In the genomic region with DNA sequence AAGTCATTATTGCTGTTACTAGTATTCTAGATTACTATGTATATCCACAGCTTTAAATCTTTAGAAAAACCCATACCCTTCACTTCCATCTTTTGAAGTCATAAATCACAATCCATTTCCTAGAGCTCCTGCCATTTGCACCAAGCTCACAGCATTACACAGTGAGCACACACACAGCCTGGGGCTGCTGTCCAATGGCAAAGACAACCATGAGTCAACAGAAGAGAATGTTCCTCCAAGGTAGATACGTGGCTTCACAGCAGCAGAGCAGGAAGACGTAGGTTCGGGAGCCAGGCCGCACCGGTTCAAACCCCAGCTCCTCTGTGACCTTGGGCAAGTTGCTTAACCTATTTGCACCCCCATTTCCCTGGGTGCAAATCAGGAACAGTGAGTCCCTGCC, we compare ENCODE assay signal across 9 cellular contexts.
DNase-seq lines count a peak whose midpoint lies in the region; ATAC-seq and TF ChIP-seq lines count a peak whose summit lies in the region.
"Had no signal": no experiment of that assay in that cellular context is flagged by ENCODE, and none has a peak within 500 bp of the region (broad histone marks: within the 10 kb centered on the region; RNA-seq: fewer than 3 reads in every experiment).

No MANE protein-coding gene starts in this region.

- no peak overlapping the region for H3K4me2 ChIP-seq in Karpas-422 (ENCODE audit: low read depth, low read length, poor library complexity, severe bottlenecking)

- no peak overlapping the region for H3K9ac ChIP-seq in Karpas-422 (ENCODE audit: low read length)

- POLR2A ChIA-PET in HEK293T (lab: Yijun Ruan, JAX) = interaction anchor here (0.5 kb wide), 1 partner anchor 31 kb away, joined by 3 read pairs; no protein-coding TSS in a partner anchor

- H3K27ac ChIP-seq in brain microvascular endothelial cell (no peak overlapping the region), Karpas-422 (ENCODE audit: low read length) (no peak overlapping the region)

- no peaks in the 10 kb centered on the region for H3K9me2 ChIP-seq in Karpas-422 (replicated peaks; ENCODE audit: insufficient read depth, low read length)

- no peak overlapping the region for H2AFZ ChIP-seq in Karpas-422 (ENCODE audit: low read length)

- DNase-seq in A172 (ENCODE audit: low spot score) = peak; percentile 93
- DNase-seq in HEK293T (ENCODE audit: extremely low spot score) = peak; percentile 22
- peak; percentile 87 for DNase-seq in brain microvascular endothelial cell
- DNase-seq in left lobe of liver (ENCODE audit: low spot score) = no peak
- DNase-seq in putamen (ENCODE audit: low spot score) = no peak
- no peak for DNase-seq in Karpas-422
- DNase-seq: cerebellar nuclear complex had no signal

- no peaks in the 10 kb centered on the region for H4K20me1 ChIP-seq in Karpas-422 (ENCODE audit: insufficient read depth, low read depth, low read length)

- no peaks in the 10 kb centered on the region for H3K79me2 ChIP-seq in Karpas-422 (ENCODE audit: low read length)

- CTCF ChIA-PET in HEK293T (lab: Yijun Ruan, JAX) = no interaction called here

- H3K36me3 ChIP-seq in brain microvascular endothelial cell (replicated peaks) (no peaks in the 10 kb centered on the region), Karpas-422 (ENCODE audit: insufficient read depth, low read length) (no peaks in the 10 kb centered on the region)

- H3K27me3 ChIP-seq in brain microvascular endothelial cell (replicated peaks) (no peaks in the 10 kb centered on the region), Karpas-422 (ENCODE audit: low read length) (no peaks in the 10 kb centered on the region)

- in situ Hi-C loops in brain microvascular endothelial cell (cut with HindIII; ENCODE audit: low pct_ligation_motif_present, low sequenced_read_pairs) = no loop called here

- H3K4me1 ChIP-seq in Karpas-422 (ENCODE audit: low read length) = no peaks in the 10 kb centered on the region

- peak; percentile 31 for ATAC-seq in left lobe of liver
- ATAC-seq in GM21723 (IDR thresholded peaks at IDR 0.05; ENCODE audit: unreplicated experiment) = no peak
- no peak for ATAC-seq in GM18907 (IDR thresholded peaks at IDR 0.05; ENCODE audit: unreplicated experiment)

- H3K4me3 ChIP-seq in brain microvascular endothelial cell (ENCODE audit: low read depth, low read length) (no peak overlapping the region), Karpas-422 (ENCODE audit: low read length) (no peak overlapping the region)

- H3K9me3 ChIP-seq in Karpas-422 (ENCODE audit: low read length) = no peaks in the 10 kb centered on the region

- TF ChIP-seq CTCF in brain microvascular endothelial cell (IDR thresholded peaks at IDR 0.05; ENCODE audit: low read depth, low read length, missing control alignments) = no peak

TF ChIP-seq in HEK293T, 16 proteins besides CTCF, POLR2A, EP300 and RAD21:
- TF ChIP-seq, protein P1, sequence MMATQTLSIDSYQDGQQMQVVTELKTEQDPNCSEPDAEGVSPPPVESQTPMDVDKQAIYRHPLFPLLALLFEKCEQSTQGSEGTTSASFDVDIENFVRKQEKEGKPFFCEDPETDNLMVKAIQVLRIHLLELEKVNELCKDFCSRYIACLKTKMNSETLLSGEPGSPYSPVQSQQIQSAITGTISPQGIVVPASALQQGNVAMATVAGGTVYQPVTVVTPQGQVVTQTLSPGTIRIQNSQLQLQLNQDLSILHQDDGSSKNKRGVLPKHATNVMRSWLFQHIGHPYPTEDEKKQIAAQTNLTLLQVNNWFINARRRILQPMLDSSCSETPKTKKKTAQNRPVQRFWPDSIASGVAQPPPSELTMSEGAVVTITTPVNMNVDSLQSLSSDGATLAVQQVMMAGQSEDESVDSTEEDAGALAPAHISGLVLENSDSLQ (IDR thresholded peaks at IDR 0.05) = peak; percentile 61
- TF ChIP-seq NFRKB (IDR thresholded peaks at IDR 0.05) = no peak
- TF ChIP-seq SUZ12 (IDR thresholded peaks at IDR 0.05) = no peak
- no peak for TF ChIP-seq TARDBP (IDR thresholded peaks at IDR 0.05)

Comparison
In these comparisons a context has a peak if more than half of its experiments do, and no peak if none do; other contexts are left out.
1. DNase-seq: peak in A172 (single experiment), HEK293T (single experiment) and brain microvascular endothelial cell (single experiment); none in left lobe of liver (single experiment), putamen (single experiment) and Karpas-422 (single experiment).